Comparison of ENCODE assay signal across 12 cellular contexts in the genomic region with DNA sequence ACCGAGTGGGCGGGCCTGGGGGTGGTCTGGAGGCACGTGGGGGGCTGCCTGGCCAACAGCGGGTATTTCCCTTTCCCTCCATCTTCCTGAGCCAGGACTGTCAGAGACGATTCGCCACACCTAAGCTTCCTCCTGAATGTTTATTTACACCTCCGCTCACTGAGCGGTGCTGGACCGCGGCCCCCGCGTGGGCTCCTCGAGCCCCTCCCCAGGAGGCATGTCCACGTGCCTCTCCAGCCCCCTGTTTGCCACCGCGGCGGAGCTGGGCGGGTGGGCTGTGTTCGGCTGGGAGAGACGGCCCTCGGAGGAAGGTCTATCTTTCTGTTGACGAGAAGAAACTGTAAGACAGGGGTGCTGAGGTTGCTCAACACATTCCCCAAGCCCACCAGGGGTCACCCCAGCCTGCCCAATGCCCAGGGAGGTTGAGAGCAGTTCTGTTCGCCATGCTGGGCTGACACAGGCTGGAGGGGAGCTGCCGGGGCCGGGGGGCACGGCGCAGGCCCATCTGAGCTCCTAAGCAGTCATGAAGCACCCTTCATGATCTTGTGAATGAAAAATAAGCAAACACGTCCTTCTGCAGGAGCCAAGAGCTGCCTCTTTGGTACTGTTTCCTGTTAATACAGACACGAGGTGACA. TPM values are rescaled to one million over a fixed set of nuclear protein-coding genes. Genes with fewer than 3 reads are reported as not detected.
DNase-seq lines count a peak whose midpoint lies in the region; ATAC-seq lines count a peak whose summit lies in the region.
"Had no signal": no experiment of that assay in that cellular context is flagged by ENCODE, and none has a peak within 500 bp of the region (broad histone marks: within the 10 kb centered on the region; RNA-seq: fewer than 3 reads in every experiment).

No MANE protein-coding gene starts in this region.

- no peaks in the 10 kb centered on the region for H3K9me3 ChIP-seq in T-helper 17 cell (ENCODE audit: control insufficient read depth, low read length, poor library complexity, severe bottlenecking)
- H3K9me3 ChIP-seq: esophagus muscularis mucosa had no signal

- H3K4me3 Mint-ChIP-seq in activated T-cell treated with anti-CD3 and anti-CD28 coated beads, Interleukin-2, amount 50 U/mL, for 24 hours = no peak overlapping the region
- no peak overlapping the region for H3K4me3 Mint-ChIP-seq in T-helper 17 cell
- peak overlapping the region in 1 of 2 donors; percentile 88 for H3K4me3 Mint-ChIP-seq in stimulated activated naive B cell treated with anti-CD40 and anti-IgM and Interleukin-4, amounts not matched to agents 10 μg/mL and 1 μg/mL and 100 μg/mL, for 72 hours

- H3K27ac Mint-ChIP-seq in activated T-cell treated with anti-CD3 and anti-CD28 coated beads, Interleukin-2, amount 50 U/mL, for 24 hours = peak overlapping the region; percentile 79
- H3K27ac Mint-ChIP-seq in T-helper 17 cell = peak overlapping the region; percentile 94
- H3K27ac Mint-ChIP-seq in stimulated activated naive B cell treated with anti-CD40 and anti-IgM and Interleukin-4, amounts not matched to agents 10 μg/mL and 1 μg/mL and 100 μg/mL, for 72 hours = peak overlapping the region; percentile 99

- peaks cover 74% of the 10 kb centered on the region for H3K4me1 Mint-ChIP-seq in activated T-cell treated with anti-CD3 and anti-CD28 coated beads, Interleukin-2, amount 50 U/mL, for 24 hours (ENCODE audit: low read depth)
- peaks cover 41% of the 10 kb centered on the region for H3K4me1 Mint-ChIP-seq in T-helper 17 cell
- peaks cover 76 to 96% of the 10 kb centered on the region in 2 donors for H3K4me1 Mint-ChIP-seq in stimulated activated naive B cell treated with anti-CD40 and anti-IgM and Interleukin-4, amounts not matched to agents 10 μg/mL and 1 μg/mL and 100 μg/mL, for 72 hours

- ATAC-seq in T-helper 17 cell = no peak
- ATAC-seq in stimulated activated naive B cell treated with anti-CD40 and anti-IgM and Interleukin-4, amounts not matched to agents 10 μg/mL and 1 μg/mL and 100 μg/mL, for 72 hours (replicated peaks) = no peak

- H3K27me3 Mint-ChIP-seq in activated T-cell treated with anti-CD3 and anti-CD28 coated beads, Interleukin-2, amount 50 U/mL, for 24 hours = no peaks in the 10 kb centered on the region
- H3K27me3 Mint-ChIP-seq in T-helper 17 cell = no peaks in the 10 kb centered on the region
- H3K27me3 Mint-ChIP-seq in stimulated activated naive B cell treated with anti-CD40 and anti-IgM and Interleukin-4, amounts not matched to agents 10 μg/mL and 1 μg/mL and 100 μg/mL, for 72 hours = no peaks in the 10 kb centered on the region

- H3K9me3 Mint-ChIP-seq in activated T-cell treated with anti-CD3 and anti-CD28 coated beads, Interleukin-2, amount 50 U/mL, for 24 hours = no peaks in the 10 kb centered on the region
- H3K9me3 Mint-ChIP-seq in stimulated activated naive B cell treated with anti-CD40 and anti-IgM and Interleukin-4, amounts not matched to agents 10 μg/mL and 1 μg/mL and 100 μg/mL, for 72 hours = no peaks in the 10 kb centered on the region

- peak; percentile 46 for DNase-seq in activated T-cell treated with anti-CD3 and anti-CD28 coated beads, Interleukin-2, amount 50 U/mL, for 24 hours
- DNase-seq in activated T-cell treated with anti-CD3 and anti-CD28 coated beads, Interleukin-2, amount 50 U/mL, for 1 hour = no peak
- no peak for DNase-seq in T-helper 17 cell
- DNase-seq in islet precursor cell = peak; percentile 64
- DNase-seq in stimulated activated naive B cell treated with anti-CD40 and anti-IgM and Interleukin-4, amounts not matched to agents 10 μg/mL and 1 μg/mL and 100 μg/mL, for 72 hours = no peak
- no peak for DNase-seq in NCI-H187 treated with DMSO at 0.1 percent for 48 hours (lab: John Stamatoyannopoulos, UW)
- DNase-seq in AML-193 (lab: John Stamatoyannopoulos, UW) = no peak
- DNase-seq in SIG-M5 treated with dmso at 0.1 percent for 504 hours (lab: John Stamatoyannopoulos, UW; ENCODE audit: unreplicated experiment) = no peak
- DNase-seq: cerebellar nuclear complex, NCI-H1436, T1000 had no signal

- H3K36me3 Mint-ChIP-seq in activated T-cell treated with anti-CD3 and anti-CD28 coated beads, Interleukin-2, amount 50 U/mL, for 24 hours (ENCODE audit: low read depth) = peaks cover 24% of the 10 kb centered on the region
- H3K36me3 Mint-ChIP-seq in T-helper 17 cell (ENCODE audit: low read depth) = no peaks in the 10 kb centered on the region
- H3K36me3 Mint-ChIP-seq in stimulated activated naive B cell treated with anti-CD40 and anti-IgM and Interleukin-4, amounts not matched to agents 10 μg/mL and 1 μg/mL and 100 μg/mL, for 72 hours = peaks cover 17 to 33% of the 10 kb centered on the region in 2 donors

RNA-seq across cellular contexts. Expression of gene UBALD2, which starts 8.9 kb away (rescaled TPM):
- 100 to 1,000 TPM; 201 to 252 TPM for total RNA-seq in T-helper 17 cell

RNA-seq across cellular contexts. Expression of gene RNF157, which starts 33.7 kb away (rescaled TPM):
- total RNA-seq in T-helper 17 cell = 10 to 100 TPM; 43.5 to 45.3 TPM

RNA-seq across cellular contexts. Expression of gene QRICH2, which starts 34.0 kb away (rescaled TPM):
- total RNA-seq in T-helper 17 cell = 1 to 10 TPM; 1.7 to 3.6 TPM

Comparison
In these comparisons a context has a peak if more than half of its experiments do, and no peak if none do; other contexts are left out.
1. DNase-seq: peak in activated T-cell treated with anti-CD3 and anti-CD28 coated beads, Interleukin-2, amount 50 U/mL, for 24 hours (single experiment) and islet precursor cell (single experiment); none in activated T-cell treated with anti-CD3 and anti-CD28 coated beads, Interleukin-2, amount 50 U/mL, for 1 hour (single experiment), T-helper 17 cell (0 of 3), stimulated activated naive B cell treated with anti-CD40 and anti-IgM and Interleukin-4, amounts not matched to agents 10 μg/mL and 1 μg/mL and 100 μg/mL, for 72 hours (single experiment), NCI-H187 treated with DMSO at 0.1 percent for 48 hours (single experiment), AML-193 (0 of 2) and SIG-M5 treated with dmso at 0.1 percent for 504 hours (single experiment).
2. Peak in every context shown above with its lines, with median percentiles within 50 percentile points of each other: H3K27ac Mint-ChIP-seq.